Comparison of ENCODE assay signal across 8 cellular contexts in genomic region chr18:5895300-5895885, GRCh38. TPM values are rescaled to one million over a fixed set of nuclear protein-coding genes. Genes with fewer than 3 reads are reported as not detected.
DNase-seq lines count a peak whose midpoint lies in the region; ATAC-seq and TF ChIP-seq lines count a peak whose summit lies in the region.

Gene TMEM200C (minus strand): TSS chr18:5895522. CDS start chr18:5892063, 3,459 bp downstream.

- H2BK12ac ChIP-seq in H9 (ENCODE audit: insufficient read length, low read depth, low read length): peak within 1 kb of the TSS; percentile 47

- H3K27ac ChIP-seq in H9 (ENCODE audit: insufficient read length, low read depth, low read length) (no peak within 1 kb of the TSS), adrenal gland (peak within 1 kb of the TSS in 4 of 5 donors; percentile 77 to 93 (median 88)), substantia nigra (ENCODE audit: low read depth, low read length, poor library complexity, severe bottlenecking) (peak within 1 kb of the TSS; percentile 22)

- H4K20me1 ChIP-seq in H9 (ENCODE audit: control insufficient read depth, insufficient read depth, insufficient read length): no peaks in the 10 kb centered on the region

- H3K4me3 ChIP-seq in adrenal gland: peak within 1 kb of the TSS; percentile 14 to 80 (median 38)

- TF ChIP-seq CTCF in H9 (conservative IDR thresholded peaks at IDR 0.05): no peak
- TF ChIP-seq CTCF in adrenal gland (IDR thresholded peaks at IDR 0.05): no peak

- no peaks in the 10 kb centered on the region for H3K9me3 ChIP-seq in H9 (ENCODE audit: control insufficient read depth, low read depth, low read length)
- H3K9me3 ChIP-seq in adrenal gland (replicated peaks in 1 of 3): no peaks in the 10 kb centered on the region

- H3K79me2 ChIP-seq in H9 (ENCODE audit: insufficient read depth, low read length): 0 out of 2 replicates have a peak, but pooled peaks cover 1% of the 10 kb centered on the region

- intact Hi-C loops in adrenal gland (cut with DNase I): loop anchor here in 1 of 2 donors (10.0 kb wide), 1 partner anchor 519 kb away; the partner anchor contains the start of gene L3MBTL4

- H3K36me3 ChIP-seq in adrenal gland (replicated peaks in 1 of 2): no peaks in the 10 kb centered on the region

- no peaks in the 10 kb centered on the region for H3K79me1 ChIP-seq in H9 (ENCODE audit: insufficient read depth, low read depth, low read length, poor library complexity, severe bottlenecking)

- peak within 1 kb of the TSS; percentile 98 for H3K14ac ChIP-seq in H9 (ENCODE audit: insufficient read depth, low read length)

- DNase-seq in DMS53 (lab: John Stamatoyannopoulos, UW): peak; percentile 90
- DNase-seq in H9: no peak
- peak in 6 of 7 donors; percentile 37 to 67 (median 56) for DNase-seq in adrenal gland
- peak; percentile 31 for DNase-seq in kidney tubule cell (ENCODE audit: low spot score)
- peak in 9 of 49 donors; percentile 0 to 41 (median 12) for DNase-seq in substantia nigra (lab: John Stamatoyannopoulos, UW)
- DNase-seq in T-helper 2 cell: no peak
- DNase-seq in activated CD4-positive, CD25-positive, alpha-beta regulatory T cell treated with anti-CD3 and anti-CD28 coated beads, Interleukin-2, amount 50 U/mL, for 72 hours: no peak

- H3K56ac ChIP-seq in H9 (ENCODE audit: insufficient read length, low read depth, low read length): no peak within 1 kb of the TSS

- H3K4me1 Mint-ChIP-seq in H9: peaks cover 35 to 39% of the 10 kb centered on the region in 2 experiments

- peaks cover 2 to 8% (median 5%) of the 10 kb centered on the region in 3 experiments; a peak in 5 of 7 replicates for H3K36me3 Mint-ChIP-seq in H9 (ENCODE audit: insufficient read depth in 1 of 3, low read depth in 3 of 3)

- peak within 1 kb of the TSS; percentile 36 for H3K9ac ChIP-seq in H9 (ENCODE audit: extremely low read depth, insufficient read length, low read length)

- no peak within 1 kb of the TSS for H2AK5ac ChIP-seq in H9 (ENCODE audit: insufficient read length, low read length)

- no peak within 1 kb of the TSS for H2AFZ ChIP-seq in H9 (ENCODE audit: low read length)

- H3T11ph ChIP-seq in H9 (ENCODE audit: low read length): peak within 1 kb of the TSS; percentile 43

- peaks cover 55% of the 10 kb centered on the region for H3K27me3 Mint-ChIP-seq in H9 (ENCODE audit: low read depth)

- no peak within 1 kb of the TSS for H2BK120ac ChIP-seq in H9 (ENCODE audit: low read depth, low read length, poor library complexity, severe bottlenecking)

- TF ChIP-seq POLR2A in adrenal gland (IDR thresholded peaks at IDR 0.05): peak in 1 of 2 donors; percentile 29

- H4K91ac ChIP-seq in H9 (ENCODE audit: insufficient read length, low read depth, low read length): no peak within 1 kb of the TSS

- H2BK15ac ChIP-seq in H9 (ENCODE audit: low read depth, low read length): no peak within 1 kb of the TSS

- H2BK5ac ChIP-seq in H9 (ENCODE audit: insufficient read length, low read length): no peak within 1 kb of the TSS

- H3K4me3 Mint-ChIP-seq in H9: peak within 1 kb of the TSS; percentile 78 to 94

- peak within 1 kb of the TSS; percentile 76 for H3K4me2 ChIP-seq in H9 (ENCODE audit: insufficient read depth, insufficient read length, low read length)

- WGBS in H9 (ENCODE audit: extremely low coverage, insufficient read length, low lambda C conversion rate): no CpG with 5 or more reads among the region's 83 CpGs
- 0 to 2% (median 1%) methylated on average over 2 to 82 of the region's 83 CpGs; no CpG with 5 or more reads in 1 of the 4 donors for WGBS in adrenal gland, 4 donors

- peaks cover 2% of the 10 kb centered on the region; the same call in 1 of the 2 replicates for H3K27me3 ChIP-seq in H9 (ENCODE audit: insufficient read depth, low read length)
- H3K27me3 ChIP-seq in adrenal gland: no peaks in the 10 kb centered on the region

- no peak within 1 kb of the TSS for H4K8ac ChIP-seq in H9 (replicated peaks; ENCODE audit: insufficient read length, low read depth, low read length)

- ATAC-seq in HG03439 (IDR thresholded peaks at IDR 0.05; ENCODE audit: unreplicated experiment): no peak

- peak within 1 kb of the TSS; percentile 73 for H3K18ac ChIP-seq in H9 (ENCODE audit: insufficient read length, low read depth, low read length)

- H3K23me2 ChIP-seq in H9 (ENCODE audit: insufficient read length, low read depth, low read length, poor library complexity, severe bottlenecking): peaks cover 25% of the 10 kb centered on the region

- no peaks in the 10 kb centered on the region; a peak in 1 of 5 replicates for H3K9me3 Mint-ChIP-seq in H9

- peak within 1 kb of the TSS in 1 of 3 experiments; percentile 82; a peak in 4 of 7 replicates for H3K27ac Mint-ChIP-seq in H9

- no peak within 1 kb of the TSS for H2BK20ac ChIP-seq in H9 (ENCODE audit: low read depth, low read length, poor library complexity, severe bottlenecking)

- H3K4me1 ChIP-seq in H9 (ENCODE audit: insufficient read depth, low read length) (no peaks in the 10 kb centered on the region), adrenal gland (replicated peaks in 1 of 2) (peaks cover 20 to 31% of the 10 kb centered on the region in 2 donors)

- H4K5ac ChIP-seq in H9 (ENCODE audit: insufficient read length, low read depth, low read length): no peak within 1 kb of the TSS

- H3K23ac ChIP-seq in H9 (ENCODE audit: insufficient read length, low read depth, low read length): no peak within 1 kb of the TSS

- no peak within 1 kb of the TSS; the same call in 1 of the 2 replicates for H3K4ac ChIP-seq in H9 (ENCODE audit: low read depth, low read length)

RNA-seq across cellular contexts. Expression of gene TMEM200C, which starts in this region (rescaled TPM):
- total RNA-seq in H9 (2021): 5.6 and 6.3 TPM in 2 replicates
- total RNA-seq in adrenal gland: 10 to 100 TPM in 5 of 8 donors, 1 to 10 TPM in 3; 5.8 to 42.4 (median 15.9) TPM
- 1 to 10 TPM; 1.6 to 3.1 (median 2.7) TPM for polyA plus RNA-seq in adrenal gland

Comparison
In these comparisons a context has a peak if more than half of its experiments do, and no peak if none do; other contexts are left out.
1. DNase-seq: peak in DMS53 (single experiment), adrenal gland (6 of 7) and kidney tubule cell (single experiment); none in H9 (single experiment), T-helper 2 cell (0 of 5) and activated CD4-positive, CD25-positive, alpha-beta regulatory T cell treated with anti-CD3 and anti-CD28 coated beads, Interleukin-2, amount 50 U/mL, for 72 hours (single experiment).